ENCODE assay signal across 11 cellular contexts in genomic region chr2:30708491-30709290, GRCh38.
DNase-seq lines count a peak whose midpoint lies in the region; ATAC-seq, FAIRE-seq and TF ChIP-seq lines count a peak whose summit lies in the region.
"Had no signal": no experiment of that assay in that cellular context is flagged by ENCODE, and none has a peak within 500 bp of the region (broad histone marks: within the 10 kb centered on the region; RNA-seq: fewer than 3 reads in every experiment).

No MANE protein-coding gene starts in this region.

- no peaks in the 10 kb centered on the region for H3K4me1 ChIP-seq in small intestine (ENCODE audit: control insufficient read depth in 2 of 2, insufficient read depth in 1 of 2, low read depth in 1 of 2, low read length in 1 of 2)

- ATAC-seq in Right ventricle myocardium inferior, result peak; percentile 14
- no peak for ATAC-seq in Right ventricle myocardium superior (ENCODE audit: poor library complexity)

- intact Hi-C loops in Right ventricle myocardium inferior (cut with DNase I), result loop anchor here (5.0 kb wide), 3 partner anchors 261 to 361 kb away; partner anchors contain the start of gene LCLAT1
- intact Hi-C loops in Right ventricle myocardium superior (cut with DNase I), result loop anchor here (5.0 to 10.0 kb wide), 3 partner anchors 374 to 541 kb away; no protein-coding TSS in a partner anchor
- intact Hi-C loops in cardiac septum (cut with DNase I), result loop anchor here (5.0 kb wide), 2 partner anchors 371 to 481 kb away; no protein-coding TSS in a partner anchor

- no peaks in the 10 kb centered on the region for H3K36me3 ChIP-seq in small intestine (ENCODE audit: control insufficient read depth in 2 of 2, insufficient read depth in 2 of 2, low read length in 2 of 2)
- H3K36me3 ChIP-seq: suprapubic skin had no signal

- H3K9me3 ChIP-seq in small intestine (ENCODE audit: control insufficient read depth, low read depth), result no peaks in the 10 kb centered on the region
- H3K9me3 ChIP-seq: suprapubic skin had no signal

- TF ChIP-seq CTCF in VCaP (conservative IDR thresholded peaks at IDR 0.05), result peak; percentile 67

- H3K27ac ChIP-seq in VCaP, result no peak overlapping the region
- no peak overlapping the region for H3K27ac ChIP-seq in small intestine (ENCODE audit: low read depth in 1 of 2, low read length in 1 of 2)
- H3K27ac ChIP-seq: suprapubic skin had no signal

- FAIRE-seq in small intestine (lab: Jason Lieb, UNC), result no peak
- FAIRE-seq: G401.6 had no signal

- no peaks in the 10 kb centered on the region for H3K27me3 ChIP-seq in small intestine (ENCODE audit: control insufficient read depth in 2 of 2, insufficient read depth in 2 of 2, low read length in 2 of 2)
- H3K27me3 ChIP-seq: suprapubic skin had no signal

- H3K4me3 ChIP-seq in small intestine (ENCODE audit: low read depth in 1 of 2, low read length in 2 of 2), result no peak overlapping the region
- H3K4me3 ChIP-seq: suprapubic skin had no signal

- 68 to 71% (median 70%) methylated on average over 10 of the region's 10 CpGs for WGBS in small intestine, 3 donors

- DNase-seq in Right ventricle myocardium inferior (ENCODE audit: missing footprints) (no peak), Right ventricle myocardium superior (no peak), cardiac septum (ENCODE audit: low spot score) (peak; percentile 29), CD1c-positive myeloid dendritic cell (ENCODE audit: extremely low spot score) (no peak), small intestine (no peak)
- DNase-seq in stimulated activated CD4-positive, alpha-beta T cell treated with anti-CD3 and anti-CD28 coated beads, Interleukin-4, amount 100 ng/mL, for 4 hours, result no peak
- DNase-seq in stimulated activated CD4-positive, alpha-beta T cell treated with anti-CD3 and anti-CD28 coated beads, Interleukin-2, amount 100 ng/mL, for 48 hours, result no peak
- DNase-seq: nucleus accumbens had no signal
